Comparison of ENCODE assay signal across 1 cellular context in genomic region chr1:93328809-93329477, GRCh38.
TF ChIP-seq lines count a peak whose summit lies in the region.

No MANE protein-coding gene starts in this region.

TF ChIP-seq in IMR-90, 13 proteins besides CTCF, POLR2A, EP300 and RAD21:
- TF ChIP-seq NFE2L2 (IDR thresholded peaks at IDR 0.05; ENCODE audit: low read depth, low read length) = peak; percentile 4; the same call in 1 of the 2 replicates
- no peak for TF ChIP-seq MAFK (IDR thresholded peaks at IDR 0.05; ENCODE audit: low read depth, low read length)
